Comparison of ENCODE assay signal across 8 cellular contexts in genomic region chr10:70672165-70672992, GRCh38. TPM values are rescaled to one million over a fixed set of nuclear protein-coding genes. Genes with fewer than 3 reads are reported as not detected.
DNase-seq lines count a peak whose midpoint lies in the region; ATAC-seq and TF ChIP-seq lines count a peak whose summit lies in the region.

Gene ADAMTS14, plus strand, starts transcription at chr10:70672506. Its CDS starts 297 bp downstream, at chr10:70672803.

- peaks cover 3% of the 10 kb centered on the region for H3K4me1 Mint-ChIP-seq in activated CD4-positive, alpha-beta T cell treated with anti-CD3 and anti-CD28 coated beads for 36 hours
- peaks cover 7 to 8% of the 10 kb centered on the region in 2 donors for H3K4me1 Mint-ChIP-seq in stimulated activated naive B cell treated with anti-CD40 and anti-IgM and Interleukin-4, amounts not matched to agents 10 μg/mL and 1 μg/mL and 100 μg/mL, for 72 hours

- H3K9me3 Mint-ChIP-seq in activated CD4-positive, alpha-beta T cell treated with anti-CD3 and anti-CD28 coated beads for 36 hours (ENCODE audit: low read depth), result peaks cover 5% of the 10 kb centered on the region
- peaks cover 5 to 8% of the 10 kb centered on the region in 2 donors for H3K9me3 Mint-ChIP-seq in stimulated activated naive B cell treated with anti-CD40 and anti-IgM and Interleukin-4, amounts not matched to agents 10 μg/mL and 1 μg/mL and 100 μg/mL, for 72 hours

- ATAC-seq in activated CD4-positive, alpha-beta T cell treated with anti-CD3 and anti-CD28 coated beads for 36 hours, result peak; percentile 72
- ATAC-seq in left colon (no peak), HG03354 (IDR thresholded peaks at IDR 0.05; ENCODE audit: poor library complexity, severe bottlenecking, unreplicated experiment) (no peak)
- ATAC-seq in stimulated activated naive B cell treated with anti-CD40 and anti-IgM and Interleukin-4, amounts not matched to agents 10 μg/mL and 1 μg/mL and 100 μg/mL, for 72 hours (replicated peaks), result peak; percentile 38 to 40

- peak within 1 kb of the TSS; percentile 27 for H3K4me3 Mint-ChIP-seq in activated CD4-positive, alpha-beta T cell treated with anti-CD3 and anti-CD28 coated beads for 36 hours
- peak within 1 kb of the TSS; percentile 34 to 40 for H3K4me3 Mint-ChIP-seq in stimulated activated naive B cell treated with anti-CD40 and anti-IgM and Interleukin-4, amounts not matched to agents 10 μg/mL and 1 μg/mL and 100 μg/mL, for 72 hours

- H3K27ac ChIP-seq in SJCRH30, result peak within 1 kb of the TSS; percentile 88

- H3K4me1 ChIP-seq in SJCRH30, result peaks cover 22% of the 10 kb centered on the region

- no peak for TF ChIP-seq CTCF in choroid plexus epithelial cell (conservative IDR thresholded peaks at IDR 0.05; ENCODE audit: low read depth, low read length)

- intact Hi-C loops in activated CD4-positive, alpha-beta T cell treated with anti-CD3 and anti-CD28 coated beads for 36 hours (cut with DNase I, micrococcal nuclease), result no loop called here
- intact Hi-C loops in left colon (cut with DNase I, micrococcal nuclease), result no loop called here

- no peaks in the 10 kb centered on the region for H3K36me3 ChIP-seq in SJCRH30

- DNase-seq in activated CD4-positive, alpha-beta T cell treated with anti-CD3 and anti-CD28 coated beads for 36 hours, result peak; percentile 41
- DNase-seq in activated CD4-positive, alpha-beta T cell treated with anti-CD3 and anti-CD28 coated beads for 4 hours, result no peak
- DNase-seq in SJCRH30 (peak; percentile 87 to 89), choroid plexus epithelial cell (ENCODE audit: low read depth) (peak; percentile 36), left colon (peak; percentile 35 to 39), NCI-H1105 treated with DMSO at 0.1 percent for 48 hours (lab: John Stamatoyannopoulos, UW) (no peak)
- DNase-seq in stimulated activated naive B cell treated with anti-CD40 and anti-IgM and Interleukin-4, amounts not matched to agents 10 μg/mL and 1 μg/mL and 100 μg/mL, for 72 hours, result no peak

- peak within 1 kb of the TSS; percentile 78 for H3K4me3 ChIP-seq in SJCRH30
- H3K4me3 ChIP-seq in choroid plexus epithelial cell (ENCODE audit: low read depth, low read length), result peak within 1 kb of the TSS; percentile 53

- CTCF ChIA-PET in activated CD4-positive, alpha-beta T cell treated with anti-CD3 and anti-CD28 coated beads for 36 hours (lab: Charles Lee), result interaction anchor here (0.7 kb wide), 1 partner anchor 899 kb away, joined by 4 read pairs; no protein-coding TSS in a partner anchor

- POLR2A ChIA-PET in activated CD4-positive, alpha-beta T cell treated with anti-CD3 and anti-CD28 coated beads for 36 hours (lab: Charles Lee), result no interaction called here

- no peaks in the 10 kb centered on the region for H3K27me3 ChIP-seq in SJCRH30

- no peak within 1 kb of the TSS for H3K27ac Mint-ChIP-seq in activated CD4-positive, alpha-beta T cell treated with anti-CD3 and anti-CD28 coated beads for 36 hours
- no peak within 1 kb of the TSS for H3K27ac Mint-ChIP-seq in stimulated activated naive B cell treated with anti-CD40 and anti-IgM and Interleukin-4, amounts not matched to agents 10 μg/mL and 1 μg/mL and 100 μg/mL, for 72 hours

- no peaks in the 10 kb centered on the region for H3K9me3 ChIP-seq in SJCRH30 (replicated peaks)

- no peaks in the 10 kb centered on the region for H3K36me3 Mint-ChIP-seq in activated CD4-positive, alpha-beta T cell treated with anti-CD3 and anti-CD28 coated beads for 36 hours (ENCODE audit: low read depth)
- H3K36me3 Mint-ChIP-seq in stimulated activated naive B cell treated with anti-CD40 and anti-IgM and Interleukin-4, amounts not matched to agents 10 μg/mL and 1 μg/mL and 100 μg/mL, for 72 hours, result no peaks in the 10 kb centered on the region

- H3K27me3 Mint-ChIP-seq in activated CD4-positive, alpha-beta T cell treated with anti-CD3 and anti-CD28 coated beads for 36 hours, result peaks cover 39% of the 10 kb centered on the region
- peaks cover 58 to 67% of the 10 kb centered on the region in 2 donors for H3K27me3 Mint-ChIP-seq in stimulated activated naive B cell treated with anti-CD40 and anti-IgM and Interleukin-4, amounts not matched to agents 10 μg/mL and 1 μg/mL and 100 μg/mL, for 72 hours

RNA-seq across cellular contexts. Expression of gene ADAMTS14, which starts in this region (rescaled TPM):
- total RNA-seq in activated CD4-positive, alpha-beta T cell treated with anti-CD3 and anti-CD28 coated beads for 36 hours, result not detected
- 6.4 and 7.6 TPM in 2 replicates for total RNA-seq in SJCRH30 (2014; rRNA removed; shearing (Covaris generic))
- 1 to 10 TPM in 1 of 2 donors, under 1 TPM in 1; 0.95 to 2.1 TPM for total RNA-seq in left colon

Comparison
In these comparisons a context has a peak if more than half of its experiments do, and no peak if none do; other contexts are left out.
1. Peak in DNase-seq and ATAC-seq in activated CD4-positive, alpha-beta T cell treated with anti-CD3 and anti-CD28 coated beads for 36 hours; RNA of the gene not detected or under 1 TPM.
2. ATAC-seq: peak in stimulated activated naive B cell treated with anti-CD40 and anti-IgM and Interleukin-4, amounts not matched to agents 10 μg/mL and 1 μg/mL and 100 μg/mL, for 72 hours (2 of 2); none in left colon (single experiment) and HG03354 (single experiment).
3. DNase-seq: peak in SJCRH30 (2 of 2), choroid plexus epithelial cell (single experiment) and left colon (2 of 2); none in activated CD4-positive, alpha-beta T cell treated with anti-CD3 and anti-CD28 coated beads for 4 hours (0 of 2), stimulated activated naive B cell treated with anti-CD40 and anti-IgM and Interleukin-4, amounts not matched to agents 10 μg/mL and 1 μg/mL and 100 μg/mL, for 72 hours (single experiment) and NCI-H1105 treated with DMSO at 0.1 percent for 48 hours (single experiment).